Comparison of ENCODE assay signal across 8 cellular contexts in the genomic region with DNA sequence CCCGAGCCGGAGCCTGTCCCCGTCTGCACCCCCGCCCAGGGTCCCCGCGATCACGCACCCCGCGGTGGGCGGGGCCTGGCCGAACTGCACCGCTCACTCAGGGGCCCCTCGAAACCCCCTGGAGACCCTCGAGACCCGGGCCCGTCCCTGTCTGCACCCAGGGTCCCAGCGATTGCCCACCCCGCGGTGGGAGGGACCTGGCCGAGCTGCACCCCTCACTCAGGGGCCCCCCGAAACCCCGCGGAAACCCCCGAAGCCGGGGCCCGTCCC. TPM values are rescaled to one million over a fixed set of nuclear protein-coding genes. Genes with fewer than 3 reads are reported as not detected.
A peak's percentile ranks its signal among the peaks of the same experiment; 100 is the strongest.
DNase-seq lines count a peak whose midpoint lies in the region; ATAC-seq and TF ChIP-seq lines count a peak whose summit lies in the region.

No MANE protein-coding gene starts in this region.

- CTCF ChIA-PET in AG04449 (lab: Yijun Ruan, JAX) (interaction anchor here (1.2 to 2.6 kb wide), 7 partner anchors 12 to 181 kb away, joined by 3 to 12 read pairs (median 6); no protein-coding TSS in a partner anchor), HEK293 (lab: Yijun Ruan, JAX) (interaction anchor here (1.3 kb wide), 1 partner anchor 18 kb away, joined by 4 read pairs; no protein-coding TSS in a partner anchor)

- H3K9me3 ChIP-seq in HEK293 (ENCODE audit: control insufficient read depth, insufficient read depth, low read depth, low read length) (no peaks in the 10 kb centered on the region), iPS-18a (ENCODE audit: control insufficient read depth, low read depth, low read length) (no peaks in the 10 kb centered on the region)

- H3K27ac ChIP-seq in HEK293 (ENCODE audit: extremely low read depth, low read depth, low read length) (peak overlapping the region; percentile 96), iPS-18a (ENCODE audit: low read length) (no peak overlapping the region), substantia nigra (ENCODE audit: low read depth, low read length, poor library complexity, severe bottlenecking) (peak overlapping the region; percentile 42)

- H3K4me3 ChIP-seq in AG04449 (ENCODE audit: low read depth, low read length) (peak overlapping the region; percentile 81), HEK293 (ENCODE audit: low read depth, low read length) (peak overlapping the region; percentile 95), iPS-18a (ENCODE audit: low read length) (peak overlapping the region; percentile 84)

- DNase-seq in AG04449 (ENCODE audit: low read depth, low spot score) (no peak), substantia nigra (lab: John Stamatoyannopoulos, UW) (peak in 1 of 49 donors; percentile 76), NOMO-1 treated with DMSO at 0.1 percent for 48 hours (lab: John Stamatoyannopoulos, UW; ENCODE audit: unreplicated experiment) (no peak), HT-29 (ENCODE audit: low spot score) (no peak)
- no peak for DNase-seq in activated T-cell treated with anti-CD3 and anti-CD28 coated beads, Interleukin-2, amount 50 U/mL, for 4 hours

- peaks cover 0 to 16% of the 10 kb centered on the region in 2 experiments; a peak in 2 of 3 replicates for H3K36me3 ChIP-seq in HEK293 (ENCODE audit: control insufficient read depth in 2 of 2, insufficient read depth in 1 of 2, low read length in 2 of 2)
- peaks cover 2% of the 10 kb centered on the region for H3K36me3 ChIP-seq in iPS-18a (ENCODE audit: control insufficient read depth, low read depth, low read length)

- no peaks in the 10 kb centered on the region for H3K27me3 ChIP-seq in iPS-18a (ENCODE audit: control insufficient read depth, insufficient read depth, low read length)

- TF ChIP-seq CTCF in AG04449 (IDR thresholded peaks at IDR 0.05; ENCODE audit: insufficient read depth, low read length, missing control alignments) = no peak
- TF ChIP-seq CTCF in HEK293 (tag by site-specific recombination; IDR thresholded peaks at IDR 0.05) = no peak

- ATAC-seq in activated T-cell treated with anti-CD3 and anti-CD28 coated beads, Interleukin-2, amount 50 U/mL, for 4 hours = peak in 1 of 2 donors; percentile 13
- ATAC-seq in activated CD4-positive, CD25-positive, alpha-beta regulatory T cell treated with anti-CD3 and anti-CD28 coated beads, Interleukin-2, amount 50 U/mL, for 24 hours = no peak

- POLR2A ChIA-PET in AG04449 (lab: Yijun Ruan, JAX) (interaction anchor here (0.8 to 3.2 kb wide), 4 partner anchors 8 to 35 kb away, joined by 3 to 27 read pairs (median 4); a partner anchor contains a TSS), HEK293 (lab: Yijun Ruan, JAX) (interaction anchor here (0.6 to 5.3 kb wide), 12 partner anchors 10 to 194 kb away, joined by 3 to 83 read pairs (median 4); a partner anchor contains a TSS)

- H3K4me1 Mint-ChIP-seq in activated T-cell treated with anti-CD3 and anti-CD28 coated beads, Interleukin-2, amount 50 U/mL, for 4 hours (ENCODE audit: low read depth) = peaks cover 20% of the 10 kb centered on the region

- no peaks in the 10 kb centered on the region for H3K9me3 Mint-ChIP-seq in activated T-cell treated with anti-CD3 and anti-CD28 coated beads, Interleukin-2, amount 50 U/mL, for 4 hours

- H3K4me1 ChIP-seq in HEK293 (ENCODE audit: control insufficient read depth, insufficient read depth, low read length) (peaks cover 2% of the 10 kb centered on the region; the same call in 1 of the 2 replicates), iPS-18a (ENCODE audit: control insufficient read depth, low read depth, low read length) (no peaks in the 10 kb centered on the region)

- H3K36me3 Mint-ChIP-seq in activated T-cell treated with anti-CD3 and anti-CD28 coated beads, Interleukin-2, amount 50 U/mL, for 4 hours (ENCODE audit: insufficient read depth) = no peaks in the 10 kb centered on the region

- peak overlapping the region; percentile 88 for H3K4me3 Mint-ChIP-seq in activated T-cell treated with anti-CD3 and anti-CD28 coated beads, Interleukin-2, amount 50 U/mL, for 4 hours

- H3K9ac ChIP-seq in iPS-18a (ENCODE audit: low read length) = peak overlapping the region; percentile 86

- no peaks in the 10 kb centered on the region for H3K27me3 Mint-ChIP-seq in activated T-cell treated with anti-CD3 and anti-CD28 coated beads, Interleukin-2, amount 50 U/mL, for 4 hours (ENCODE audit: low read depth)

TF ChIP-seq in HEK293, 187 proteins besides CTCF, POLR2A, EP300 and RAD21 (continues in another document):
- TF ChIP-seq, protein P1, sequence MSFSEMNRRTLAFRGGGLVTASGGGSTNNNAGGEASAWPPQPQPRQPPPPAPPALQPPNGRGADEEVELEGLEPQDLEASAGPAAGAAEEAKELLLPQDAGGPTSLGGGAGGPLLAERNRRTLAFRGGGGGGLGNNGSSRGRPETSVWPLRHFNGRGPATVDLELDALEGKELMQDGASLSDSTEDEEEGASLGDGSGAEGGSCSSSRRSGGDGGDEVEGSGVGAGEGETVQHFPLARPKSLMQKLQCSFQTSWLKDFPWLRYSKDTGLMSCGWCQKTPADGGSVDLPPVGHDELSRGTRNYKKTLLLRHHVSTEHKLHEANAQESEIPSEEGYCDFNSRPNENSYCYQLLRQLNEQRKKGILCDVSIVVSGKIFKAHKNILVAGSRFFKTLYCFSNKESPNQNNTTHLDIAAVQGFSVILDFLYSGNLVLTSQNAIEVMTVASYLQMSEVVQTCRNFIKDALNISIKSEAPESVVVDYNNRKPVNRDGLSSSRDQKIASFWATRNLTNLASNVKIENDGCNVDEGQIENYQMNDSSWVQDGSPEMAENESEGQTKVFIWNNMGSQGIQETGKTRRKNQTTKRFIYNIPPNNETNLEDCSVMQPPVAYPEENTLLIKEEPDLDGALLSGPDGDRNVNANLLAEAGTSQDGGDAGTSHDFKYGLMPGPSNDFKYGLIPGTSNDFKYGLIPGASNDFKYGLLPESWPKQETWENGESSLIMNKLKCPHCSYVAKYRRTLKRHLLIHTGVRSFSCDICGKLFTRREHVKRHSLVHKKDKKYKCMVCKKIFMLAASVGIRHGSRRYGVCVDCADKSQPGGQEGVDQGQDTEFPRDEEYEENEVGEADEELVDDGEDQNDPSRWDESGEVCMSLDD (tag by site-specific recombination; IDR thresholded peaks at IDR 0.05) = 0 out of 2 replicates have a peak, but pooled peaks have one; percentile 4
- TF ChIP-seq, protein P2, sequence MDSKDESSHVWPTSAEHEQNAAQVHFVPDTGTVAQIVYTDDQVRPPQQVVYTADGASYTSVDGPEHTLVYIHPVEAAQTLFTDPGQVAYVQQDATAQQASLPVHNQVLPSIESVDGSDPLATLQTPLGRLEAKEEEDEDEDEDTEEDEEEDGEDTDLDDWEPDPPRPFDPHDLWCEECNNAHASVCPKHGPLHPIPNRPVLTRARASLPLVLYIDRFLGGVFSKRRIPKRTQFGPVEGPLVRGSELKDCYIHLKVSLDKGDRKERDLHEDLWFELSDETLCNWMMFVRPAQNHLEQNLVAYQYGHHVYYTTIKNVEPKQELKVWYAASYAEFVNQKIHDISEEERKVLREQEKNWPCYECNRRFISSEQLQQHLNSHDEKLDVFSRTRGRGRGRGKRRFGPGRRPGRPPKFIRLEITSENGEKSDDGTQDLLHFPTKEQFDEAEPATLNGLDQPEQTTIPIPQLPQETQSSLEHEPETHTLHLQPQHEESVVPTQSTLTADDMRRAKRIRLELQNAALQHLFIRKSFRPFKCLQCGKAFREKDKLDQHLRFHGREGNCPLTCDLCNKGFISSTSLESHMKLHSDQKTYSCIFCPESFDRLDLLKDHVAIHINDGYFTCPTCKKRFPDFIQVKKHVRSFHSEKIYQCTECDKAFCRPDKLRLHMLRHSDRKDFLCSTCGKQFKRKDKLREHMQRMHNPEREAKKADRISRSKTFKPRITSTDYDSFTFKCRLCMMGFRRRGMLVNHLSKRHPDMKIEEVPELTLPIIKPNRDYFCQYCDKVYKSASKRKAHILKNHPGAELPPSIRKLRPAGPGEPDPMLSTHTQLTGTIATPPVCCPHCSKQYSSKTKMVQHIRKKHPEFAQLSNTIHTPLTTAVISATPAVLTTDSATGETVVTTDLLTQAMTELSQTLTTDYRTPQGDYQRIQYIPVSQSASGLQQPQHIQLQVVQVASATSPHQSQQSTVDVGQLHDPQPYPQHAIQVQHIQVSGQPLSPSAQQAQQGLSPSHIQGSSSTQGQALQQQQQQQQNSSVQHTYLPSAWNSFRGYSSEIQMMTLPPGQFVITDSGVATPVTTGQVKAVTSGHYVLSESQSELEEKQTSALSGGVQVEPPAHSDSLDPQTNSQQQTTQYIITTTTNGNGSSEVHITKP (tag by site-specific recombination; IDR thresholded peaks at IDR 0.05) = peak; percentile 93
- peak; percentile 6; the same call in 1 of the 2 replicates for TF ChIP-seq ZNF335 (tag by site-specific recombination; conservative IDR thresholded peaks at IDR 0.05)
- TF ChIP-seq, protein P3, sequence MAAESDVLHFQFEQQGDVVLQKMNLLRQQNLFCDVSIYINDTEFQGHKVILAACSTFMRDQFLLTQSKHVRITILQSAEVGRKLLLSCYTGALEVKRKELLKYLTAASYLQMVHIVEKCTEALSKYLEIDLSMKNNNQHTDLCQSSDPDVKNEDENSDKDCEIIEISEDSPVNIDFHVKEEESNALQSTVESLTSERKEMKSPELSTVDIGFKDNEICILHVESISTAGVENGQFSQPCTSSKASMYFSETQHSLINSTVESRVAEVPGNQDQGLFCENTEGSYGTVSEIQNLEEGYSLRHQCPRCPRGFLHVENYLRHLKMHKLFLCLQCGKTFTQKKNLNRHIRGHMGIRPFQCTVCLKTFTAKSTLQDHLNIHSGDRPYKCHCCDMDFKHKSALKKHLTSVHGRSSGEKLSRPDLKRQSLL (tag by site-specific recombination; IDR thresholded peaks at IDR 0.05) = no peak
- TF ChIP-seq ZNF76 (tag by site-specific recombination; IDR thresholded peaks at IDR 0.05; ENCODE audit: borderline replicate concordance, low read depth) = no peak
- TF ChIP-seq ZNF514 (tag by site-specific recombination; IDR thresholded peaks at IDR 0.05) = no peak

RNA-seq across cellular contexts. Expression of a gene that starts 0.5 kb away (rescaled TPM):
- 10 to 100 TPM; 90.9 to 98.3 (median 92.0) TPM for total RNA-seq in activated T-cell treated with anti-CD3 and anti-CD28 coated beads, Interleukin-2, amount 50 U/mL, for 4 hours
- 210 and 212 TPM in 2 replicates for total RNA-seq in HT-29 (2014; rRNA removed; shearing (Covaris generic))

RNA-seq across cellular contexts. Expression of a gene that starts 19.7 kb away (rescaled TPM):
- total RNA-seq in activated T-cell treated with anti-CD3 and anti-CD28 coated beads, Interleukin-2, amount 50 U/mL, for 4 hours = 10 to 100 TPM; 67.4 to 75.5 (median 72.8) TPM
- 15.2 and 21.8 TPM in 2 replicates for total RNA-seq in HT-29 (2014; rRNA removed; shearing (Covaris generic))

RNA-seq across cellular contexts. Expression of a gene that starts 28.9 kb away (rescaled TPM):
- 100 to 1,000 TPM; 273 to 326 (median 286) TPM for total RNA-seq in activated T-cell treated with anti-CD3 and anti-CD28 coated beads, Interleukin-2, amount 50 U/mL, for 4 hours
- total RNA-seq in HT-29 (2014; rRNA removed; shearing (Covaris generic)) = 154 and 163 TPM in 2 replicates
